Comparison of ENCODE assay signal across 1 cellular context in genomic region chr17:48636177-48637018, GRCh38.
TF ChIP-seq lines count a peak whose summit lies in the region.

No MANE protein-coding gene starts in this region.

TF ChIP-seq in HEK293, 187 proteins besides CTCF, POLR2A, EP300 and RAD21 (continued from another document):
- TF ChIP-seq SP7 (tag by site-specific recombination; IDR thresholded peaks at IDR 0.05) = peak; percentile 41
- TF ChIP-seq, protein P1, sequence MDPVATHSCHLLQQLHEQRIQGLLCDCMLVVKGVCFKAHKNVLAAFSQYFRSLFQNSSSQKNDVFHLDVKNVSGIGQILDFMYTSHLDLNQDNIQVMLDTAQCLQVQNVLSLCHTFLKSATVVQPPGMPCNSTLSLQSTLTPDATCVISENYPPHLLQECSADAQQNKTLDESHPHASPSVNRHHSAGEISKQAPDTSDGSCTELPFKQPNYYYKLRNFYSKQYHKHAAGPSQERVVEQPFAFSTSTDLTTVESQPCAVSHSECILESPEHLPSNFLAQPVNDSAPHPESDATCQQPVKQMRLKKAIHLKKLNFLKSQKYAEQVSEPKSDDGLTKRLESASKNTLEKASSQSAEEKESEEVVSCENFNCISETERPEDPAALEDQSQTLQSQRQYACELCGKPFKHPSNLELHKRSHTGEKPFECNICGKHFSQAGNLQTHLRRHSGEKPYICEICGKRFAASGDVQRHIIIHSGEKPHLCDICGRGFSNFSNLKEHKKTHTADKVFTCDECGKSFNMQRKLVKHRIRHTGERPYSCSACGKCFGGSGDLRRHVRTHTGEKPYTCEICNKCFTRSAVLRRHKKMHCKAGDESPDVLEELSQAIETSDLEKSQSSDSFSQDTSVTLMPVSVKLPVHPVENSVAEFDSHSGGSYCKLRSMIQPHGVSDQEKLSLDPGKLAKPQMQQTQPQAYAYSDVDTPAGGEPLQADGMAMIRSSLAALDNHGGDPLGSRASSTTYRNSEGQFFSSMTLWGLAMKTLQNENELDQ (tag by site-specific recombination; IDR thresholded peaks at IDR 0.05; ENCODE audit: low read depth) = no peak
- TF ChIP-seq IKZF3 (tag by site-specific recombination; IDR thresholded peaks at IDR 0.05) = no peak
- 0 out of 2 replicates have a peak, but pooled peaks have one; percentile 36 for TF ChIP-seq ZEB2 (tag by site-specific recombination; IDR thresholded peaks at IDR 0.05)
- TF ChIP-seq WT1 (tag by site-specific recombination; IDR thresholded peaks at IDR 0.05) = no peak
- TF ChIP-seq ZNF114 (tag by site-specific recombination; IDR thresholded peaks at IDR 0.05) = no peak
- TF ChIP-seq ZNF214 (tag by site-specific recombination; IDR thresholded peaks at IDR 0.05; ENCODE audit: borderline replicate concordance) = no peak
- 0 out of 2 replicates have a peak, but pooled peaks have one; percentile 44 for TF ChIP-seq KLF16 (tag by site-specific recombination; IDR thresholded peaks at IDR 0.05)
- no peak for TF ChIP-seq ZNF548 (tag by site-specific recombination; IDR thresholded peaks at IDR 0.05)
- TF ChIP-seq, protein P2, sequence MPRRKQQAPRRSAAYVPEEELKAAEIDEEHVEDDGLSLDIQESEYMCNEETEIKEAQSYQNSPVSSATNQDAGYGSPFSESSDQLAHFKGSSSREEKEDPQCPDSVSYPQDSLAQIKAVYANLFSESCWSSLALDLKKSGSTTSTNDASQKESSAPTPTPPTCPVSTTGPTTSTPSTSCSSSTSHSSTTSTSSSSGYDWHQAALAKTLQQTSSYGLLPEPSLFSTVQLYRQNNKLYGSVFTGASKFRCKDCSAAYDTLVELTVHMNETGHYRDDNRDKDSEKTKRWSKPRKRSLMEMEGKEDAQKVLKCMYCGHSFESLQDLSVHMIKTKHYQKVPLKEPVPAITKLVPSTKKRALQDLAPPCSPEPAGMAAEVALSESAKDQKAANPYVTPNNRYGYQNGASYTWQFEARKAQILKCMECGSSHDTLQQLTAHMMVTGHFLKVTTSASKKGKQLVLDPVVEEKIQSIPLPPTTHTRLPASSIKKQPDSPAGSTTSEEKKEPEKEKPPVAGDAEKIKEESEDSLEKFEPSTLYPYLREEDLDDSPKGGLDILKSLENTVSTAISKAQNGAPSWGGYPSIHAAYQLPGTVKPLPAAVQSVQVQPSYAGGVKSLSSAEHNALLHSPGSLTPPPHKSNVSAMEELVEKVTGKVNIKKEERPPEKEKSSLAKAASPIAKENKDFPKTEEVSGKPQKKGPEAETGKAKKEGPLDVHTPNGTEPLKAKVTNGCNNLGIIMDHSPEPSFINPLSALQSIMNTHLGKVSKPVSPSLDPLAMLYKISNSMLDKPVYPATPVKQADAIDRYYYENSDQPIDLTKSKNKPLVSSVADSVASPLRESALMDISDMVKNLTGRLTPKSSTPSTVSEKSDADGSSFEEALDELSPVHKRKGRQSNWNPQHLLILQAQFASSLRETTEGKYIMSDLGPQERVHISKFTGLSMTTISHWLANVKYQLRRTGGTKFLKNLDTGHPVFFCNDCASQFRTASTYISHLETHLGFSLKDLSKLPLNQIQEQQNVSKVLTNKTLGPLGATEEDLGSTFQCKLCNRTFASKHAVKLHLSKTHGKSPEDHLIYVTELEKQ (tag by site-specific recombination; IDR thresholded peaks at IDR 0.05; ENCODE audit: borderline replicate concordance) = no peak
- peak; percentile 58 for TF ChIP-seq ZNF335 (tag by site-specific recombination; conservative IDR thresholded peaks at IDR 0.05)
- TF ChIP-seq ZFP37 (tag by site-specific recombination; IDR thresholded peaks at IDR 0.05) = 0 out of 2 replicates have a peak, but pooled peaks have one; percentile 33
- TF ChIP-seq ZNF654 (tag by site-specific recombination; IDR thresholded peaks at IDR 0.05; ENCODE audit: low read depth) = 0 out of 2 replicates have a peak, but pooled peaks have one; percentile 21
- TF ChIP-seq ZBTB20 (tag by site-specific recombination; IDR thresholded peaks at IDR 0.05) = peak; percentile 80
- TF ChIP-seq ZNF10 (tag by site-specific recombination; IDR thresholded peaks at IDR 0.05) = peak; percentile 27; the same call in 1 of the 2 replicates
- no peak for TF ChIP-seq ZNF140 (tag by site-specific recombination; IDR thresholded peaks at IDR 0.05)
- TF ChIP-seq ZNF600 (tag by site-specific recombination; IDR thresholded peaks at IDR 0.05) = peak; percentile 48; the same call in 1 of the 2 replicates
- no peak for TF ChIP-seq ZNF18 (tag by site-specific recombination; IDR thresholded peaks at IDR 0.05)
- no peak for TF ChIP-seq BCL11A (tag by site-specific recombination; IDR thresholded peaks at IDR 0.05; ENCODE audit: low read depth)
- peak; percentile 53; the same call in 1 of the 2 replicates for TF ChIP-seq ZNF561 (tag by site-specific recombination; IDR thresholded peaks at IDR 0.05; ENCODE audit: borderline replicate concordance)
TF ChIP-seq in HEK293: peak in this region for 20.
